8 cellular contexts compared by ENCODE assay signal in the genomic region with DNA sequence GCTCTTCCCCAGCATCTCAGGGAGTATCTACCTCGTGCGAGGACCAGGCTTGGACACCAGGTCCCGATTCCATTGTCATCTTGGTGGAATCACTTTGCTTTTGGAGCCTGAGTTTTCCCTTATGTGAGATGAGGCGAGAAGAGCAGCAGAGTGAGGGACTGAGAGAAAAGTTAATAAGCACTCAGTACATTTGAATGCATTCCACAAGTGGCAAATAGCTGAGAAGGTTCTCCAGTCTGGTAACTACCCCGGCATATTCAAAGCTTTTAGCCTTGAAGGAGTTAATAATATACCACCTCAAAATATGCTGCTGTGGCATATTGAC. TPM values are rescaled to one million over a fixed set of nuclear protein-coding genes. Genes with fewer than 3 reads are reported as not detected.
DNase-seq lines count a peak whose midpoint lies in the region; ATAC-seq and TF ChIP-seq lines count a peak whose summit lies in the region.

No MANE protein-coding gene starts in this region.

- H3K27me3 Mint-ChIP-seq in CD14-positive monocyte (ENCODE audit: low read depth in 3 of 3) (no peaks in the 10 kb centered on the region), nephron progenitor cell (ENCODE audit: low read depth, poor library complexity) (peaks cover 3% of the 10 kb centered on the region)

- DNase-seq in CD14-positive monocyte (ENCODE audit: low spot score) (no peak), nephron progenitor cell (no peak), D341Med (ENCODE audit: low spot score) (no peak), hepatic stellate cell (ENCODE audit: low spot score) (no peak)
- DNase-seq in stimulated activated CD4-positive, alpha-beta T cell treated with anti-CD3 and anti-CD28 coated beads, Interleukin-2, amount 100 ng/mL, for 24 hours, result no peak

- no peak for TF ChIP-seq CTCF in CD14-positive monocyte (IDR thresholded peaks at IDR 0.05)
- TF ChIP-seq CTCF in nephron progenitor cell (IDR thresholded peaks at IDR 0.05), result no peak

- ATAC-seq in HG03520 (IDR thresholded peaks at IDR 0.05; ENCODE audit: unreplicated experiment), result peak; percentile 0
- ATAC-seq in GM21737 (IDR thresholded peaks at IDR 0.05; ENCODE audit: unreplicated experiment), result no peak

- peak overlapping the region; percentile 98 for H3K27ac ChIP-seq in cingulate gyrus (ENCODE audit: low read depth, low read length)

- peaks cover 0 to 2% (median 0%) of the 10 kb centered on the region in 7 donors for H3K9me3 Mint-ChIP-seq in CD14-positive monocyte
- peaks cover 10% of the 10 kb centered on the region for H3K9me3 Mint-ChIP-seq in nephron progenitor cell

- H3K27ac Mint-ChIP-seq in CD14-positive monocyte (peak overlapping the region; percentile 96 to 99 (median 98)), nephron progenitor cell (peak overlapping the region; percentile 92)

- H3K4me1 Mint-ChIP-seq in CD14-positive monocyte, result peaks cover 64% of the 10 kb centered on the region
- peaks cover 29% of the 10 kb centered on the region for H3K4me1 Mint-ChIP-seq in nephron progenitor cell

- intact Hi-C loops in CD14-positive monocyte (cut with micrococcal nuclease), result loop anchor here in 1 of 2 donors (10.0 kb wide), 1 partner anchor 51 kb away; no protein-coding TSS in a partner anchor

- H3K4me3 Mint-ChIP-seq in CD14-positive monocyte (peak overlapping the region; percentile 87 to 96), nephron progenitor cell (peak overlapping the region; percentile 93)

- peaks cover 0 to 7% of the 10 kb centered on the region in 2 donors for H3K36me3 Mint-ChIP-seq in CD14-positive monocyte
- no peaks in the 10 kb centered on the region for H3K36me3 Mint-ChIP-seq in nephron progenitor cell (ENCODE audit: low read depth)

RNA-seq across cellular contexts. Expression of gene GALC, which starts 0.5 kb away (rescaled TPM):
- polyA plus RNA-seq in CD14-positive monocyte, result 10 to 100 TPM; 28.6 to 40.6 TPM

RNA-seq across cellular contexts. Expression of gene GPR65, which starts 11.5 kb away (rescaled TPM):
- 10 to 100 TPM; 15.5 to 33.3 TPM for polyA plus RNA-seq in CD14-positive monocyte
